ENCODE assay signal across 1 cellular context in the genomic region with DNA sequence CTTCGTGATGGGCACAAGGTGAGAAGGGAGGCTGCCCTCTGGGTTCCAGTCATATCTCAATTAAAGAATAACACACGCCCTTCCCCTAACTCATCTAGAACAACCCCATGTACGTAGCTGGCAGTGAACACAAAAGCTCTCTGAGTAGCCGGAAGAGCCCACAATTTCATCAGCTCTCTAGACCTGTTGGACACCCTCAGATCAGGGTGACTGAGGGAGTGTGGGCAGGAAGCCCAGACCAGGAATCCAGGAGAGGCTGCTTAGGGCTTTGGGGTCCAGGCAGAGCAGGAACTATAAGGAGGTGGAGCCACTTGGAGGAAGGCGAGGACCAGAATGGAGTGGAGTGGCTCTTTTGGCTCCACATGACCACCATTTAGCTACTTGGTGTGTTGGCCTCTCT.
TF ChIP-seq lines count a peak whose summit lies in the region.

No MANE protein-coding gene starts in this region.

TF ChIP-seq in GM12878, 131 proteins besides CTCF, POLR2A, EP300 and RAD21 (continued from another document):
- TF ChIP-seq ZNF622 (IDR thresholded peaks at IDR 0.05) (no peak), BACH1 (IDR thresholded peaks at IDR 0.05; ENCODE audit: borderline replicate concordance) (no peak), WRNIP1 (IDR thresholded peaks at IDR 0.05; ENCODE audit: borderline replicate concordance, low read depth, low read length) (no peak), KLF5 (IDR thresholded peaks at IDR 0.05; ENCODE audit: partially characterized antibody) (no peak)
